In the genomic region with DNA sequence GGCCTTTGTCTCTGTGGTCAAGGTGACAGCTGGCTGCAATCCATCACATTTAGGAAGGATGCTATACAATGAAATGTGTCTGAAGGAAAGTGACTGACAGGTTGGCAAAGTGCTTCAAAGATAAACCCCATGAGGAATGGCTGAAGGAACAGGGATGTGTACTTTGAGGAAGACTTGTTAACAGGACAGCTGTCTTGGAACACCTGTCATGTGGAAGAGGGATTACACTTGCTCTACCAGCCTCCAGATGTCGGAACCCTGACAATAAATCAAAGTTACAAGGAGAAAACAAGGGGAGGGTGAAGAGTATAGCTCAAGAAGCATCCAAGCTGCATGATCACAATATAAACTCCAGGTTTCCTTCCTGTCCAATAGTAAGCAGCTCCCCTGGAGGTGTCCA, we compare ENCODE assay signal across 18 cellular contexts.
DNase-seq lines count a peak whose midpoint lies in the region; ATAC-seq and TF ChIP-seq lines count a peak whose summit lies in the region.
"Had no signal": no experiment of that assay in that cellular context is flagged by ENCODE, and none has a peak within 500 bp of the region (broad histone marks: within the 10 kb centered on the region; RNA-seq: fewer than 3 reads in every experiment).

No MANE protein-coding gene starts in this region.

- H3K27ac Mint-ChIP-seq in nephron progenitor cell: no peak overlapping the region
- H3K27ac Mint-ChIP-seq in natural killer cell: no peak overlapping the region
- H3K27ac Mint-ChIP-seq: CD4-positive, alpha-beta T cell; T-helper 17 cell had no signal

- no peak overlapping the region for H3K4me3 Mint-ChIP-seq in nephron progenitor cell
- no peak overlapping the region for H3K4me3 Mint-ChIP-seq in natural killer cell
- H3K4me3 Mint-ChIP-seq: CD4-positive, alpha-beta T cell; T-helper 17 cell had no signal

- H3K4me3 ChIP-seq in skeletal muscle cell (ENCODE audit: low read depth, low read length): no peak overlapping the region
- H3K4me3 ChIP-seq: BLaER1 treated with 17β-estradiol and CSF1 and Interleukin-3, amounts not matched to agents 10 nM and 100 nM had no signal

- no peaks in the 10 kb centered on the region for H3K36me3 Mint-ChIP-seq in nephron progenitor cell (ENCODE audit: low read depth)
- H3K36me3 Mint-ChIP-seq in natural killer cell: no peaks in the 10 kb centered on the region

- H3K9me3 Mint-ChIP-seq in nephron progenitor cell: peaks cover 3% of the 10 kb centered on the region
- H3K9me3 Mint-ChIP-seq in natural killer cell: no peaks in the 10 kb centered on the region
- H3K9me3 Mint-ChIP-seq: CD4-positive, alpha-beta T cell had no signal

- H3K27me3 Mint-ChIP-seq in nephron progenitor cell (ENCODE audit: low read depth, poor library complexity) (peaks cover 5% of the 10 kb centered on the region), natural killer cell (ENCODE audit: low read depth in 2 of 2) (no peaks in the 10 kb centered on the region)

- no peak for ATAC-seq in natural killer cell
- ATAC-seq: HCT116, PC-3, T-helper 17 cell had no signal

- TF ChIP-seq CTCF in nephron progenitor cell (IDR thresholded peaks at IDR 0.05) (no peak), natural killer cell (IDR thresholded peaks at IDR 0.05) (no peak)

- intact Hi-C loops in natural killer cell (cut with micrococcal nuclease): no loop called here

- peak; percentile 71 for DNase-seq in DMS 273 (lab: John Stamatoyannopoulos, UW; ENCODE audit: unreplicated experiment)
- DNase-seq in LHCN-M2 (ENCODE audit: low read depth): peak; percentile 21
- DNase-seq in NCI-H82 treated with DMSO at 0.1 percent for 48 hours (lab: John Stamatoyannopoulos, UW; ENCODE audit: unreplicated experiment): peak; percentile 73
- DNase-seq in skeletal muscle cell (ENCODE audit: low read depth): peak; percentile 19
- DNase-seq in nephron progenitor cell: no peak
- DNase-seq in natural killer cell: no peak
- no peak for DNase-seq in inferior parietal cortex (ENCODE audit: extremely low spot score)
- DNase-seq: CD4-positive, alpha-beta T cell; NCI-H1092 treated with DMSO at 0.1 percent for 48 hours; NCI-H1436; NCI-H187 treated with DMSO at 0.1 percent for 48 hours; NCI-H2107; NCI-H526; PC-3; SK-N-SH; T-helper 17 cell had no signal

- H3K4me1 Mint-ChIP-seq in nephron progenitor cell: peaks cover 46% of the 10 kb centered on the region
- peaks cover 0 to 6% of the 10 kb centered on the region in 2 donors for H3K4me1 Mint-ChIP-seq in natural killer cell

Comparison
In these comparisons a context has a peak if more than half of its experiments do, and no peak if none do; other contexts are left out.
1. DNase-seq: peak in DMS 273 (single experiment), LHCN-M2 (single experiment), NCI-H82 treated with DMSO at 0.1 percent for 48 hours (single experiment) and skeletal muscle cell (single experiment); none in nephron progenitor cell (single experiment), natural killer cell (single experiment) and inferior parietal cortex (single experiment).